1 cellular context compared by ENCODE assay signal in the genomic region with DNA sequence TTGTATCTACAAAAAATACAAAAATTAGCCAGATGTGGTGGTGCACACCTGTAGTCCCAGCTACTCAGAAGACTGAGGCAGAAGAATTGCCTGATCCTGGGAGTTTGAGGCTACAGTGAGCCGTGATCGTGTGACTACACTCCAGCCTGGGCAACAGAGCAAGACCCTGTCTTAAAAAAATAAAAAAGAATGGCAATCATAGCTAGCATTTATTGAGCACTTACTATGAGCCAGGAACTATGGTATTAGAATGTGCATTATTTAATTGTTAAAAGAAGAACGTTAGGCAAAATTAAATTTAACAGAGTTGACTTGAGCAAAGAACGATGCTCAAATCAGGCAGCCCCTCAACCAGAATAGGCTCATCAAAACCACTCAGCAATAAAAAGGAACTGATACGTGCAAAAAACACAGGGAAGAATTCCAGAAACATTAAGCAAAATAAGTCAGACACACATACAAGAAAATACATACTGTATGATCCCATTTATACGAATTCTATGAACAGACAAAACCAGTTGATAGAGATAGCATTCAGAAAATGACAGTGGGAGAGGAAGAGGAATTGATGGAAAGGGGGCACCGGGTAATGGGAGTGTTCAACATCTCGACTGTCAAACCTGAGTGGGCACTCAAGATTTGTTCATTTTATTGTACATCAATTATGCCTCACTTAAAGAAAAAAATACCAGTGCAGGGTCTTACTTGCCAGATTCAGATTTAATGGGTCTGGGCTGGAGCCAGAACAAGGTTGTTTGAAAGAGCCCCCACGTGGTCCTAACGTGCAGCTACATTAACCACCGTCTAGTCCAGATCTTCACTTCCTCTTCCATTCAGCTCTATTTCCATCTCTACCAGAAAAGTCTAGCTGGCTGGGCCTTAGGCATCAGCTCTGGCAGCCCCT.
TF ChIP-seq lines count a peak whose summit lies in the region.

No MANE protein-coding gene starts in this region.

TF ChIP-seq in SK-N-SH treated with all-trans-retinoic acid at 6 μM for 48 hours, 23 proteins besides CTCF, POLR2A, EP300 and RAD21 (continued from another document):
- TF ChIP-seq, protein P1, sequence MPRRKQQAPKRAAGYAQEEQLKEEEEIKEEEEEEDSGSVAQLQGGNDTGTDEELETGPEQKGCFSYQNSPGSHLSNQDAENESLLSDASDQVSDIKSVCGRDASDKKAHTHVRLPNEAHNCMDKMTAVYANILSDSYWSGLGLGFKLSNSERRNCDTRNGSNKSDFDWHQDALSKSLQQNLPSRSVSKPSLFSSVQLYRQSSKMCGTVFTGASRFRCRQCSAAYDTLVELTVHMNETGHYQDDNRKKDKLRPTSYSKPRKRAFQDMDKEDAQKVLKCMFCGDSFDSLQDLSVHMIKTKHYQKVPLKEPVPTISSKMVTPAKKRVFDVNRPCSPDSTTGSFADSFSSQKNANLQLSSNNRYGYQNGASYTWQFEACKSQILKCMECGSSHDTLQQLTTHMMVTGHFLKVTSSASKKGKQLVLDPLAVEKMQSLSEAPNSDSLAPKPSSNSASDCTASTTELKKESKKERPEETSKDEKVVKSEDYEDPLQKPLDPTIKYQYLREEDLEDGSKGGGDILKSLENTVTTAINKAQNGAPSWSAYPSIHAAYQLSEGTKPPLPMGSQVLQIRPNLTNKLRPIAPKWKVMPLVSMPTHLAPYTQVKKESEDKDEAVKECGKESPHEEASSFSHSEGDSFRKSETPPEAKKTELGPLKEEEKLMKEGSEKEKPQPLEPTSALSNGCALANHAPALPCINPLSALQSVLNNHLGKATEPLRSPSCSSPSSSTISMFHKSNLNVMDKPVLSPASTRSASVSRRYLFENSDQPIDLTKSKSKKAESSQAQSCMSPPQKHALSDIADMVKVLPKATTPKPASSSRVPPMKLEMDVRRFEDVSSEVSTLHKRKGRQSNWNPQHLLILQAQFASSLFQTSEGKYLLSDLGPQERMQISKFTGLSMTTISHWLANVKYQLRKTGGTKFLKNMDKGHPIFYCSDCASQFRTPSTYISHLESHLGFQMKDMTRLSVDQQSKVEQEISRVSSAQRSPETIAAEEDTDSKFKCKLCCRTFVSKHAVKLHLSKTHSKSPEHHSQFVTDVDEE (CRISPR knock-in tag; IDR thresholded peaks at IDR 0.05) = no peak
- TF ChIP-seq ZC3H10 (CRISPR knock-in tag; IDR thresholded peaks at IDR 0.05) = no peak
- TF ChIP-seq CSDC2 (CRISPR knock-in tag; IDR thresholded peaks at IDR 0.05) = no peak
- TF ChIP-seq, protein P2, sequence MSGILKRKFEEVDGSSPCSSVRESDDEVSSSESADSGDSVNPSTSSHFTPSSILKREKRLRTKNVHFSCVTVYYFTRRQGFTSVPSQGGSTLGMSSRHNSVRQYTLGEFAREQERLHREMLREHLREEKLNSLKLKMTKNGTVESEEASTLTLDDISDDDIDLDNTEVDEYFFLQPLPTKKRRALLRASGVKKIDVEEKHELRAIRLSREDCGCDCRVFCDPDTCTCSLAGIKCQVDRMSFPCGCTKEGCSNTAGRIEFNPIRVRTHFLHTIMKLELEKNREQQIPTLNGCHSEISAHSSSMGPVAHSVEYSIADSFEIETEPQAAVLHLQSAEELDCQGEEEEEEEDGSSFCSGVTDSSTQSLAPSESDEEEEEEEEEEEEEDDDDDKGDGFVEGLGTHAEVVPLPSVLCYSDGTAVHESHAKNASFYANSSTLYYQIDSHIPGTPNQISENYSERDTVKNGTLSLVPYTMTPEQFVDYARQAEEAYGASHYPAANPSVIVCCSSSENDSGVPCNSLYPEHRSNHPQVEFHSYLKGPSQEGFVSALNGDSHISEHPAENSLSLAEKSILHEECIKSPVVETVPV (CRISPR knock-in tag; IDR thresholded peaks at IDR 0.05) = no peak
- no peak for TF ChIP-seq PPARA (CRISPR knock-in tag; IDR thresholded peaks at IDR 0.05; ENCODE audit: borderline replicate concordance)
- no peak for TF ChIP-seq BACH2 (CRISPR knock-in tag; IDR thresholded peaks at IDR 0.05; ENCODE audit: borderline replicate concordance)
- TF ChIP-seq GLIS3 (CRISPR knock-in tag; IDR thresholded peaks at IDR 0.05) = no peak
- no peak for TF ChIP-seq ZFP30 (CRISPR knock-in tag; IDR thresholded peaks at IDR 0.05)
- TF ChIP-seq TOX (CRISPR knock-in tag; IDR thresholded peaks at IDR 0.05; ENCODE audit: borderline replicate concordance) = no peak
- no peak for TF ChIP-seq ZNF565 (CRISPR knock-in tag; conservative IDR thresholded peaks at IDR 0.05; ENCODE audit: low read depth)
TF ChIP-seq in SK-N-SH treated with all-trans-retinoic acid at 6 μM for 48 hours: peak in this region for 0.
